Comparison of ENCODE assay signal across 32 cellular contexts in the genomic region with DNA sequence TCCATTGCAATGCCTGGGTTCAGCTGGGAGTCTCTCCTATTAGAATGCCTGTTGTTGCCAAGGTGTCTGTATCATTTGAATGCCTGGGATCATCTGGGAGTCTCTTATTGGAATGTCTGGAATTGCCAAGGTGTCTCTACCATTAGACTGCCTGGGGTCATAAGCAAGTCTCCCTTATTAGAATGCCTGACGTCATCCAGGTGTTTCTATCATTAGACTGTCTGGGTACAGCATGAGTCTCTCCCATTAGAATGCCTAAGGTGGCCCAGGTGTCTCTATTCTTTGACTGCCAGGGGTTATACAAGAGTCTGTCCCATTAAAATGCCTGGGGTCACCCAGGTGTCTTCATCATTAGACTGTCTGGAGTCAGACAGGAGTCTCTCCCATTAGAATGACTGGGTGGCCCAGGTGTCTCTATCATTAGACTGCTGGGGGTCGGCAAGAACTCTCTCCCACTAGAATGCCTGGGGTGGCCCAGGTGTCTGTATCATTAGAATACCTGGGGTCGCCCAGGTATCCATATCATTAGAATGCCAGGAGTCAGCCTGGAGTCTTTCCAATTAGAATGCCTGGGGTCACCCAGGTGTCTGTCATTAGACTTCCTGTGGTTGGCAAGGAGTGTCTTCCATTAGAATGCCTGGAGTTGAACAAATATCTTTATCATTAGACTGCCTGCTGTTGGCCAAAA.
"Had no signal": no experiment of that assay in that cellular context is flagged by ENCODE, and none has a peak within 500 bp of the region (broad histone marks: within the 10 kb centered on the region; RNA-seq: fewer than 3 reads in every experiment).

No MANE protein-coding gene starts in this region.

- H3K27ac Mint-ChIP-seq: dendritic cell treated with granulocyte-macrophage colony-stimulating factor and Interleukin-4, amounts not matched to agents 40 ng/mL and 50 ng/mL, for 4 days; endodermal cell; immature natural killer cell; mesothelial cell of epicardium; naive thymus-derived CD4-positive, alpha-beta T cell; nephron; neural progenitor cell; stimulated activated naive CD8-positive, alpha-beta T cell treated with anti-CD3 and anti-CD28 coated beads, Interleukin-15, amount 100 ng/mL, for 72 hours had no signal

- H3K4me2 ChIP-seq: neural progenitor cell, smooth muscle cell had no signal

- H3K4me1 ChIP-seq: esophagus squamous epithelium, neural progenitor cell, suprapubic skin, transverse colon, upper lobe of right lung, uterus had no signal

- H2AFZ ChIP-seq: neural progenitor cell had no signal

- H3K36me3 ChIP-seq: esophagus squamous epithelium, heart right ventricle, neural progenitor cell, ovary, suprapubic skin, transverse colon, upper lobe of right lung, uterus had no signal

- H3K9me3 ChIP-seq: ovary, uterus had no signal

- H3K27me3 Mint-ChIP-seq: dendritic cell treated with granulocyte-macrophage colony-stimulating factor and Interleukin-4, amounts not matched to agents 40 ng/mL and 50 ng/mL, for 4 days; naive thymus-derived CD4-positive, alpha-beta T cell; stimulated activated naive CD8-positive, alpha-beta T cell treated with anti-CD3 and anti-CD28 coated beads, Interleukin-15, amount 100 ng/mL, for 72 hours had no signal

- H3K4me3 Mint-ChIP-seq: dendritic cell treated with granulocyte-macrophage colony-stimulating factor and Interleukin-4, amounts not matched to agents 40 ng/mL and 50 ng/mL, for 4 days; endodermal cell; immature natural killer cell; mesothelial cell of epicardium; naive thymus-derived CD4-positive, alpha-beta T cell; nephron; neural progenitor cell; stimulated activated naive CD8-positive, alpha-beta T cell treated with anti-CD3 and anti-CD28 coated beads, Interleukin-15, amount 100 ng/mL, for 72 hours had no signal

- H3K4me3 ChIP-seq: esophagus squamous epithelium, heart right ventricle, lung, neural progenitor cell, ovary, smooth muscle cell, suprapubic skin, transverse colon, upper lobe of right lung, uterus had no signal

- H3K27ac ChIP-seq: esophagus squamous epithelium, heart right ventricle, neural progenitor cell, ovary, suprapubic skin, transverse colon, upper lobe of right lung, uterus had no signal

- H3K36me3 Mint-ChIP-seq: mesothelial cell of epicardium, neural progenitor cell had no signal

- ATAC-seq: heart right ventricle; left lobe of liver; naive thymus-derived CD4-positive, alpha-beta T cell; sciatic nerve; stimulated activated naive CD8-positive, alpha-beta T cell treated with anti-CD3 and anti-CD28 coated beads, Interleukin-15, amount 100 ng/mL, for 72 hours had no signal

- DNase-seq: central memory CD4-positive, alpha-beta T cell; effector CD8-positive, alpha-beta T cell; endodermal cell; esophagus squamous epithelium; heart right ventricle; hippocampal formation; immature natural killer cell; mesenchymal stem cell; naive thymus-derived CD4-positive, alpha-beta T cell; ovary; retina; stimulated activated CD4-positive, alpha-beta T cell treated with anti-CD3 and anti-CD28 coated beads, Interleukin-12 subunit alpha, Interleukin-12 subunit beta, amount 100 ng/mL, for 4 hours; stimulated activated CD4-positive, alpha-beta T cell treated with anti-CD3 and anti-CD28 coated beads, Interleukin-1b, Interleukin-23, amount 100 ng/mL, for 48 hours; stimulated activated CD4-positive, alpha-beta T cell treated with anti-CD3 and anti-CD28 coated beads, Interleukin-4, amount 100 ng/mL, for 1 hour; stimulated activated CD8-positive, alpha-beta memory T cell treated with anti-CD3 and anti-CD28 coated beads, Interleukin-4, amount 100 ng/mL, for 48 hours; stimulated activated naive CD4-positive, alpha-beta T cell; stimulated activated naive CD8-positive, alpha-beta T cell treated with anti-CD3 and anti-CD28 coated beads, Interleukin-15, amount 100 ng/mL, for 72 hours; transverse colon; upper lobe of right lung; uterus had no signal

- H3K27me3 ChIP-seq: esophagus squamous epithelium, heart right ventricle, neural progenitor cell, ovary, suprapubic skin, transverse colon, upper lobe of right lung, uterus had no signal

- H3K9ac ChIP-seq: neural progenitor cell had no signal

- H3K4me1 Mint-ChIP-seq: endodermal cell; immature natural killer cell; mesothelial cell of epicardium; naive thymus-derived CD4-positive, alpha-beta T cell; nephron; neural progenitor cell; stimulated activated naive CD8-positive, alpha-beta T cell treated with anti-CD3 and anti-CD28 coated beads, Interleukin-15, amount 100 ng/mL, for 72 hours had no signal

- FAIRE-seq: colon, endothelial cell of umbilical vein, frontal cortex had no signal
